Comparison of ENCODE assay signal across 16 cellular contexts in genomic region chr1:178653091-178653490, GRCh38.
A peak's percentile ranks its signal among the peaks of the same experiment; 100 is the strongest.
DNase-seq lines count a peak whose midpoint lies in the region; ATAC-seq, FAIRE-seq and TF ChIP-seq lines count a peak whose summit lies in the region.
"Had no signal": no experiment of that assay in that cellular context is flagged by ENCODE, and none has a peak within 500 bp of the region (broad histone marks: within the 10 kb centered on the region; RNA-seq: fewer than 3 reads in every experiment).

No MANE protein-coding gene starts in this region.

- no peak overlapping the region for H3K27ac Mint-ChIP-seq in Calu3 (ENCODE audit: unreplicated experiment)
- H3K27ac Mint-ChIP-seq: activated T-helper 17 cell treated with anti-CD3 and anti-CD28 coated beads, Interleukin-2, amount 50 U/mL, for 72 hours had no signal

- peaks cover 6% of the 10 kb centered on the region for H3K36me3 Mint-ChIP-seq in Calu3 (ENCODE audit: insufficient read depth, unreplicated experiment)

- ATAC-seq in mucosa of descending colon: peak; percentile 87
- ATAC-seq in HG03439 (IDR thresholded peaks at IDR 0.05; ENCODE audit: unreplicated experiment): no peak
- ATAC-seq in GM18498 (IDR thresholded peaks at IDR 0.05; ENCODE audit: unreplicated experiment): no peak
- ATAC-seq: activated T-helper 17 cell treated with anti-CD3 and anti-CD28 coated beads, Interleukin-2, amount 50 U/mL, for 72 hours had no signal

- no peak for FAIRE-seq in bronchial epithelial cell (lab: Jason Lieb, UNC)

- intact Hi-C loops in Calu3 (cut with micrococcal nuclease; ENCODE audit: unreplicated experiment) (no loop called here), mucosa of descending colon (cut with DNase I, micrococcal nuclease) (no loop called here), prostate gland (cut with DNase I) (no loop called here)

- no peaks in the 10 kb centered on the region for H3K4me1 ChIP-seq in mucosa of descending colon (ENCODE audit: low read depth)
- no peaks in the 10 kb centered on the region for H3K4me1 ChIP-seq in prostate gland (replicated peaks)

- BruUV-seq in Calu3 (replicated peaks; lab: Mats Ljungman, UMichigan): no TSS peak

- TF ChIP-seq POLR2A in prostate gland (IDR thresholded peaks at IDR 0.05): no peak

- H3K36me3 ChIP-seq in bronchial epithelial cell (ENCODE audit: control insufficient read depth, insufficient read depth, low read length) (no peaks in the 10 kb centered on the region), mucosa of descending colon (ENCODE audit: low read depth) (no peaks in the 10 kb centered on the region), prostate gland (no peaks in the 10 kb centered on the region)

- CTCF ChIA-PET in Calu3 (lab: Charles Lee): interaction anchor here (0.8 kb wide), 1 partner anchor 20 kb away, joined by 5 read pairs; no protein-coding TSS in a partner anchor

- H3K9me3 ChIP-seq in mucosa of descending colon (no peaks in the 10 kb centered on the region), prostate gland (no peaks in the 10 kb centered on the region)

- peaks cover 58% of the 10 kb centered on the region for H3K4me1 Mint-ChIP-seq in Calu3 (ENCODE audit: low read depth, unreplicated experiment)
- H3K4me1 Mint-ChIP-seq: activated T-helper 17 cell treated with anti-CD3 and anti-CD28 coated beads, Interleukin-2, amount 50 U/mL, for 72 hours had no signal

- H3K4me3 Mint-ChIP-seq in Calu3 (ENCODE audit: low read depth, unreplicated experiment): no peak overlapping the region
- H3K4me3 Mint-ChIP-seq: activated T-helper 17 cell treated with anti-CD3 and anti-CD28 coated beads, Interleukin-2, amount 50 U/mL, for 72 hours had no signal

- H3K27me3 Mint-ChIP-seq in Calu3 (ENCODE audit: unreplicated experiment): no peaks in the 10 kb centered on the region

- H3K9me3 Mint-ChIP-seq in Calu3 (ENCODE audit: low read depth, unreplicated experiment): no peaks in the 10 kb centered on the region
- H3K9me3 Mint-ChIP-seq: activated T-helper 17 cell treated with anti-CD3 and anti-CD28 coated beads, Interleukin-2, amount 50 U/mL, for 72 hours had no signal

- WGBS in prostate gland: 98% methylated on average over 5 of the region's 5 CpGs

- TF ChIP-seq CTCF in Calu3 (IDR thresholded peaks at IDR 0.05; ENCODE audit: unreplicated experiment): no peak
- TF ChIP-seq CTCF in bronchial epithelial cell (IDR thresholded peaks at IDR 0.05; ENCODE audit: insufficient read depth, low read length, severe bottlenecking): no peak
- TF ChIP-seq CTCF in mucosa of descending colon (IDR thresholded peaks at IDR 0.05): no peak
- no peak for TF ChIP-seq CTCF in prostate gland (IDR thresholded peaks at IDR 0.05)

- H3K27me3 ChIP-seq in bronchial epithelial cell (ENCODE audit: control insufficient read depth, insufficient read depth, low read length) (no peaks in the 10 kb centered on the region), prostate gland (replicated peaks; ENCODE audit: insufficient read depth) (no peaks in the 10 kb centered on the region)

- DNase-seq in Calu3: peak; percentile 31
- DNase-seq in LHCN-M2 (ENCODE audit: low read depth): peak; percentile 68
- peak; percentile 91 for DNase-seq in bronchial epithelial cell (ENCODE audit: low read depth)
- DNase-seq in mucosa of descending colon: no peak
- DNase-seq in NCI-H1105 (lab: John Stamatoyannopoulos, UW): no peak
- no peak for DNase-seq in prostate gland (ENCODE audit: low spot score)
- DNase-seq: anterior cingulate cortex; cortex of kidney; erythroblast; kidney glomerular epithelial cell; NCI-H345; stimulated activated naive CD4-positive, alpha-beta T cell had no signal

- H3K4me3 ChIP-seq in bronchial epithelial cell (ENCODE audit: low read depth, low read length) (no peak overlapping the region), mucosa of descending colon (no peak overlapping the region), prostate gland (no peak overlapping the region)

- H3K27ac ChIP-seq in prostate gland: no peak overlapping the region
- H3K27ac ChIP-seq: HL-60 had no signal

Comparison
In these comparisons a context has a peak if more than half of its experiments do, and no peak if none do; other contexts are left out.
1. DNase-seq: peak in Calu3 (single experiment), LHCN-M2 (single experiment) and bronchial epithelial cell (single experiment); none in mucosa of descending colon (0 of 3), NCI-H1105 (single experiment) and prostate gland (single experiment).